8 cellular contexts compared by ENCODE assay signal in genomic region chr22:23787600-23787896, GRCh38. TPM values are rescaled to one million over a fixed set of nuclear protein-coding genes. Genes with fewer than 3 reads are reported as not detected.
DNase-seq lines count a peak whose midpoint lies in the region; ATAC-seq and TF ChIP-seq lines count a peak whose summit lies in the region.

No MANE protein-coding gene starts in this region.

- no peaks in the 10 kb centered on the region for H3K9me3 Mint-ChIP-seq in activated CD4-positive, alpha-beta T cell treated with anti-CD3 and anti-CD28 coated beads for 36 hours (ENCODE audit: low read depth)
- peaks cover 8% of the 10 kb centered on the region for H3K9me3 Mint-ChIP-seq in glutamatergic neuron (ENCODE audit: unreplicated experiment)
- H3K9me3 Mint-ChIP-seq in stimulated activated naive B cell treated with anti-CD40 and anti-IgM and Interleukin-4, amounts not matched to agents 10 μg/mL and 1 μg/mL and 100 μg/mL, for 72 hours, result no peaks in the 10 kb centered on the region

- H3K9ac ChIP-seq in SK-N-MC (ENCODE audit: insufficient read length), result peak overlapping the region; percentile 100

- peak overlapping the region; percentile 84 for H3K4me3 Mint-ChIP-seq in activated CD4-positive, alpha-beta T cell treated with anti-CD3 and anti-CD28 coated beads for 36 hours
- peak overlapping the region; percentile 96 for H3K4me3 Mint-ChIP-seq in glutamatergic neuron (ENCODE audit: unreplicated experiment)
- peak overlapping the region; percentile 83 to 89 for H3K4me3 Mint-ChIP-seq in stimulated activated naive B cell treated with anti-CD40 and anti-IgM and Interleukin-4, amounts not matched to agents 10 μg/mL and 1 μg/mL and 100 μg/mL, for 72 hours

- no peak for TF ChIP-seq CTCF in glutamatergic neuron (IDR thresholded peaks at IDR 0.05; ENCODE audit: partially characterized antibody, unreplicated experiment)

- H3K27ac ChIP-seq in SK-N-MC, result peak overlapping the region; percentile 100

- H3K27ac Mint-ChIP-seq in activated CD4-positive, alpha-beta T cell treated with anti-CD3 and anti-CD28 coated beads for 36 hours, result peak overlapping the region; percentile 86
- peak overlapping the region; percentile 95 for H3K27ac Mint-ChIP-seq in glutamatergic neuron (ENCODE audit: unreplicated experiment)
- peak overlapping the region; percentile 96 for H3K27ac Mint-ChIP-seq in stimulated activated naive B cell treated with anti-CD40 and anti-IgM and Interleukin-4, amounts not matched to agents 10 μg/mL and 1 μg/mL and 100 μg/mL, for 72 hours

- intact Hi-C loops in activated CD4-positive, alpha-beta T cell treated with anti-CD3 and anti-CD28 coated beads for 36 hours (cut with DNase I, micrococcal nuclease), result loop anchor here (1.0 to 5.0 kb wide), 12 partner anchors 15 to 767 kb away; partner anchors contain the start of genes DERL3 (in 2 of the 2), MIF (in 2 of the 2), CABIN1 (in 1 of the 2) and CHCHD10 (in 1 of the 2)

- DNase-seq in activated CD4-positive, alpha-beta T cell treated with anti-CD3 and anti-CD28 coated beads for 36 hours, result no peak
- no peak for DNase-seq in activated CD4-positive, alpha-beta T cell treated with anti-CD3 and anti-CD28 coated beads, Interleukin-2, amount 50 U/mL, for 48 hours
- no peak for DNase-seq in SK-N-MC (ENCODE audit: low read depth, low spot score)
- DNase-seq in glutamatergic neuron, result no peak
- no peak for DNase-seq in stimulated activated naive B cell treated with anti-CD40 and anti-IgM and Interleukin-4, amounts not matched to agents 10 μg/mL and 1 μg/mL and 100 μg/mL, for 72 hours
- DNase-seq in T-helper 9 cell, result no peak
- no peak for DNase-seq in activated effector memory CD4-positive, alpha-beta T cell treated with anti-CD3 and anti-CD28 coated beads, Interleukin-2, amount 50 U/mL, for 16 hours
- no peak for DNase-seq in LoVo (ENCODE audit: low spot score)

- POLR2A ChIA-PET in activated CD4-positive, alpha-beta T cell treated with anti-CD3 and anti-CD28 coated beads for 36 hours (lab: Charles Lee), result interaction anchor here (1.3 kb wide), 1 partner anchor 107 kb away, joined by 4 read pairs; the partner anchor contains the start of gene MIF

- CTCF ChIA-PET in activated CD4-positive, alpha-beta T cell treated with anti-CD3 and anti-CD28 coated beads for 36 hours (lab: Charles Lee), result interaction anchor here (1.9 kb wide), 1 partner anchor 13 kb away, joined by 8 read pairs; no protein-coding TSS in a partner anchor

- H3K36me3 Mint-ChIP-seq in activated CD4-positive, alpha-beta T cell treated with anti-CD3 and anti-CD28 coated beads for 36 hours (ENCODE audit: low read depth), result peaks cover 10% of the 10 kb centered on the region
- peaks cover 1% of the 10 kb centered on the region for H3K36me3 Mint-ChIP-seq in glutamatergic neuron (ENCODE audit: unreplicated experiment)
- H3K36me3 Mint-ChIP-seq in stimulated activated naive B cell treated with anti-CD40 and anti-IgM and Interleukin-4, amounts not matched to agents 10 μg/mL and 1 μg/mL and 100 μg/mL, for 72 hours, result peaks cover 8 to 17% of the 10 kb centered on the region in 2 donors

- H3K9me3 ChIP-seq in SK-N-MC (ENCODE audit: low read depth, low read length), result no peaks in the 10 kb centered on the region

- H3K36me3 ChIP-seq in SK-N-MC (ENCODE audit: insufficient read depth, low read length), result peaks cover 31% of the 10 kb centered on the region

- peaks cover 30% of the 10 kb centered on the region for H3K4me1 Mint-ChIP-seq in activated CD4-positive, alpha-beta T cell treated with anti-CD3 and anti-CD28 coated beads for 36 hours
- peaks cover 31% of the 10 kb centered on the region for H3K4me1 Mint-ChIP-seq in glutamatergic neuron (ENCODE audit: low read depth, unreplicated experiment)
- peaks cover 18 to 43% of the 10 kb centered on the region in 2 donors for H3K4me1 Mint-ChIP-seq in stimulated activated naive B cell treated with anti-CD40 and anti-IgM and Interleukin-4, amounts not matched to agents 10 μg/mL and 1 μg/mL and 100 μg/mL, for 72 hours

- ATAC-seq in activated CD4-positive, alpha-beta T cell treated with anti-CD3 and anti-CD28 coated beads for 36 hours, result peak; percentile 41
- no peak for ATAC-seq in stimulated activated naive B cell treated with anti-CD40 and anti-IgM and Interleukin-4, amounts not matched to agents 10 μg/mL and 1 μg/mL and 100 μg/mL, for 72 hours (replicated peaks)

- H3K4me3 ChIP-seq in SK-N-MC, result peak overlapping the region; percentile 100

- no peaks in the 10 kb centered on the region for H3K27me3 Mint-ChIP-seq in activated CD4-positive, alpha-beta T cell treated with anti-CD3 and anti-CD28 coated beads for 36 hours
- H3K27me3 Mint-ChIP-seq in glutamatergic neuron (ENCODE audit: unreplicated experiment), result peaks cover 2% of the 10 kb centered on the region
- H3K27me3 Mint-ChIP-seq in stimulated activated naive B cell treated with anti-CD40 and anti-IgM and Interleukin-4, amounts not matched to agents 10 μg/mL and 1 μg/mL and 100 μg/mL, for 72 hours, result no peaks in the 10 kb centered on the region

RNA-seq across cellular contexts. Expression of gene SMARCB1, which starts 0.8 kb away (rescaled TPM):
- total RNA-seq in activated CD4-positive, alpha-beta T cell treated with anti-CD3 and anti-CD28 coated beads for 36 hours, result 10 to 100 TPM; 78.2 to 95.2 TPM
- 227 TPM for total RNA-seq in glutamatergic neuron (ENCODE audit: unreplicated experiment)

RNA-seq across cellular contexts. Expression of gene MMP11, which starts 14.9 kb away (rescaled TPM):
- 1 to 10 TPM in 1 of 2 experiments, under 1 TPM in 1; 0.32 to 1.1 TPM for total RNA-seq in activated CD4-positive, alpha-beta T cell treated with anti-CD3 and anti-CD28 coated beads for 36 hours
- total RNA-seq in glutamatergic neuron (ENCODE audit: unreplicated experiment), result 28.8 TPM

RNA-seq across cellular contexts. Expression of gene CHCHD10, which starts 19.8 kb away (rescaled TPM):
- 100 to 1,000 TPM; 131 to 134 TPM for total RNA-seq in activated CD4-positive, alpha-beta T cell treated with anti-CD3 and anti-CD28 coated beads for 36 hours
- total RNA-seq in glutamatergic neuron (ENCODE audit: unreplicated experiment), result 35.9 TPM

RNA-seq across cellular contexts. Expression of gene C22orf15, which starts 24.8 kb away (rescaled TPM):
- total RNA-seq in activated CD4-positive, alpha-beta T cell treated with anti-CD3 and anti-CD28 coated beads for 36 hours, result 1 to 10 TPM in 1 of 2 experiments, under 1 TPM in 1; 0.30 to 1.3 TPM
- not detected for total RNA-seq in glutamatergic neuron (ENCODE audit: unreplicated experiment)

RNA-seq across cellular contexts. Expression of gene VPREB3, which starts 33.3 kb away (rescaled TPM):
- total RNA-seq in activated CD4-positive, alpha-beta T cell treated with anti-CD3 and anti-CD28 coated beads for 36 hours, result under 1 TPM in 1 of 2 experiments, not detected in 1; 0.80 TPM
- total RNA-seq in glutamatergic neuron (ENCODE audit: unreplicated experiment), result not detected

Comparison
In these comparisons a context has a peak if more than half of its experiments do, and no peak if none do; other contexts are left out.
1. RNA of gene MMP11, which starts 14.9 kb away (total RNA-seq): 28.8 TPM in glutamatergic neuron (single experiment); 0.32 to 1.1 TPM in activated CD4-positive, alpha-beta T cell treated with anti-CD3 and anti-CD28 coated beads for 36 hours; every median in the first group is over 10 times any median in the second.
2. Peak in every context shown above with its lines, with median percentiles within 50 percentile points of each other: H3K27ac Mint-ChIP-seq and H3K4me3 Mint-ChIP-seq.